ENCODE assay signal across 8 cellular contexts in genomic region chr7:5523052-5523711, GRCh38. TPM values are rescaled to one million over a fixed set of nuclear protein-coding genes. Genes with fewer than 3 reads are reported as not detected.
DNase-seq lines count a peak whose midpoint lies in the region; ATAC-seq and TF ChIP-seq lines count a peak whose summit lies in the region.

No MANE protein-coding gene starts in this region.

- H2BK12ac ChIP-seq in H9 (ENCODE audit: insufficient read length, low read depth, low read length) = no peak overlapping the region

- no peak overlapping the region for H2AK5ac ChIP-seq in H9 (ENCODE audit: insufficient read length, low read length)

- H2AFZ ChIP-seq in H9 (ENCODE audit: low read length) = no peak overlapping the region

- H2BK5ac ChIP-seq in H9 (ENCODE audit: insufficient read length, low read length) = no peak overlapping the region

- H3K4me3 ChIP-seq in BLaER1 treated with 17β-estradiol and CSF1 and Interleukin-3, amounts not matched to agents 10 nM and 100 nM = no peak overlapping the region
- H3K4me3 ChIP-seq in tibial nerve = no peak overlapping the region

- DNase-seq in H9 = peak; percentile 76
- DNase-seq in activated T-cell treated with anti-CD3 and anti-CD28 coated beads, Interleukin-2, amount 50 U/mL, for 48 hours = peak; percentile 53 to 59
- DNase-seq in kidney tubule cell (ENCODE audit: low spot score) = peak; percentile 65
- DNase-seq in epidermal melanocyte (ENCODE audit: insufficient read length, low spot score) = no peak
- no peak for DNase-seq in tibial nerve (ENCODE audit: low spot score in 2 of 2)
- no peak for DNase-seq in omental fat pad (ENCODE audit: low spot score)

- H4K20me1 ChIP-seq in BLaER1 treated with 17β-estradiol and CSF1 and Interleukin-3, amounts not matched to agents 10 nM and 100 nM = peaks cover 43 to 63% (median 55%) of the 10 kb centered on the region in 11 experiments
- peaks cover 2% of the 10 kb centered on the region for H4K20me1 ChIP-seq in H9 (ENCODE audit: control insufficient read depth, insufficient read depth, insufficient read length)

- no peak for TF ChIP-seq POLR2A in tibial nerve (IDR thresholded peaks at IDR 0.05)

- no peak overlapping the region for H3K56ac ChIP-seq in H9 (ENCODE audit: insufficient read length, low read depth, low read length)

- no peak overlapping the region for H3T11ph ChIP-seq in H9 (ENCODE audit: low read length)

- no peak overlapping the region for H3K18ac ChIP-seq in H9 (ENCODE audit: insufficient read length, low read depth, low read length)

- no peak overlapping the region for H2BK15ac ChIP-seq in H9 (ENCODE audit: low read depth, low read length)

- peaks cover 39 to 57% (median 49%) of the 10 kb centered on the region in 3 experiments for H3K36me3 Mint-ChIP-seq in H9 (ENCODE audit: insufficient read depth in 1 of 3, low read depth in 3 of 3)

- no peak overlapping the region for H4K91ac ChIP-seq in H9 (ENCODE audit: insufficient read length, low read depth, low read length)

- peaks cover 0 to 3% of the 10 kb centered on the region in 2 experiments; a peak in 2 of 5 replicates for H3K9me3 Mint-ChIP-seq in H9

- peaks cover 26 to 46% (median 33%) of the 10 kb centered on the region in 11 experiments for H3K36me3 ChIP-seq in BLaER1 treated with 17β-estradiol and CSF1 and Interleukin-3, amounts not matched to agents 10 nM and 100 nM
- peaks cover 7 to 46% (median 17%) of the 10 kb centered on the region in 3 donors for H3K36me3 ChIP-seq in tibial nerve

- H3K4me1 Mint-ChIP-seq in H9 = peaks cover 11 to 17% of the 10 kb centered on the region in 2 experiments

- peak overlapping the region in 2 of 3 experiments; percentile 33 to 75; a peak in 2 of 7 replicates for H3K27ac Mint-ChIP-seq in H9

- H3K4me3 Mint-ChIP-seq in H9 = no peak overlapping the region; a peak in 1 of 5 replicates

- H3K27me3 ChIP-seq in BLaER1 treated with 17β-estradiol and CSF1 and Interleukin-3, amounts not matched to agents 10 nM and 100 nM = no peaks in the 10 kb centered on the region
- no peaks in the 10 kb centered on the region for H3K27me3 ChIP-seq in H9 (ENCODE audit: insufficient read depth, low read length)
- H3K27me3 ChIP-seq in tibial nerve = no peaks in the 10 kb centered on the region

- H3K9me3 ChIP-seq in BLaER1 treated with 17β-estradiol and CSF1 and Interleukin-3, amounts not matched to agents 10 nM and 100 nM (replicated peaks in 1 of 11) = peaks cover 0 to 3% (median 0%) of the 10 kb centered on the region in 11 experiments; a peak in 2 of 22 replicates
- H3K9me3 ChIP-seq in H9 (ENCODE audit: control insufficient read depth, low read depth, low read length) = no peaks in the 10 kb centered on the region
- H3K9me3 ChIP-seq in tibial nerve = no peaks in the 10 kb centered on the region

- no peak overlapping the region for H3K4ac ChIP-seq in H9 (ENCODE audit: low read depth, low read length)

- TF ChIP-seq CTCF in H9 (conservative IDR thresholded peaks at IDR 0.05) = no peak
- TF ChIP-seq CTCF in tibial nerve (IDR thresholded peaks at IDR 0.05) = no peak
- no peak for TF ChIP-seq CTCF in omental fat pad (IDR thresholded peaks at IDR 0.05)

- ATAC-seq in HG03565 (IDR thresholded peaks at IDR 0.05; ENCODE audit: unreplicated experiment) (no peak), omental fat pad (ENCODE audit: low FRiP score) (no peak)

- no peak overlapping the region for H2BK120ac ChIP-seq in H9 (ENCODE audit: low read depth, low read length, poor library complexity, severe bottlenecking)

- whole genome bisulfite sequencing in H9 (ENCODE audit: extremely low coverage, insufficient read length, low lambda C conversion rate) = no CpG with 5 or more reads among the region's 10 CpGs
- WGBS in tibial nerve, 2 donors = 71 to 74% methylated on average over 10 of the region's 10 CpGs

- peak overlapping the region in 3 of 11 experiments; percentile 3 to 27 (median 15); a peak in 3 of 22 replicates for H3K27ac ChIP-seq in BLaER1 treated with 17β-estradiol and CSF1 and Interleukin-3, amounts not matched to agents 10 nM and 100 nM
- no peak overlapping the region for H3K27ac ChIP-seq in H9 (ENCODE audit: insufficient read length, low read depth, low read length)
- no peak overlapping the region for H3K27ac ChIP-seq in tibial nerve

- H4K5ac ChIP-seq in H9 (ENCODE audit: insufficient read length, low read depth, low read length) = no peak overlapping the region

- TF ChIP-seq EP300 in tibial nerve (IDR thresholded peaks at IDR 0.05) = no peak

- peaks cover 0 to 54% (median 41%) of the 10 kb centered on the region in 10 experiments; a peak in 17 of 20 replicates for H3K4me1 ChIP-seq in BLaER1 treated with 17β-estradiol and CSF1 and Interleukin-3, amounts not matched to agents 10 nM and 100 nM
- H3K4me1 ChIP-seq in H9 (ENCODE audit: insufficient read depth, low read length) (no peaks in the 10 kb centered on the region), tibial nerve (peaks cover 4 to 23% (median 14%) of the 10 kb centered on the region in 4 donors)

- H3K79me2 ChIP-seq in H9 (ENCODE audit: insufficient read depth, low read length) = no peaks in the 10 kb centered on the region; the same call in 1 of the 2 replicates

- H3K27me3 Mint-ChIP-seq in H9 (ENCODE audit: low read depth) = peaks cover 56% of the 10 kb centered on the region

- H3K4me2 ChIP-seq in BLaER1 treated with 17β-estradiol and CSF1 and Interleukin-3, amounts not matched to agents 10 nM and 100 nM = peak overlapping the region in 9 of 11 experiments; percentile 11 to 60 (median 30); a peak in 16 of 22 replicates
- no peak overlapping the region for H3K4me2 ChIP-seq in H9 (ENCODE audit: insufficient read depth, insufficient read length, low read length)

- no peaks in the 10 kb centered on the region for H3K23me2 ChIP-seq in H9 (ENCODE audit: insufficient read length, low read depth, low read length, poor library complexity, severe bottlenecking)

- H3K79me1 ChIP-seq in H9 (ENCODE audit: insufficient read depth, low read depth, low read length, poor library complexity, severe bottlenecking) = no peaks in the 10 kb centered on the region

- no peak overlapping the region for H3K23ac ChIP-seq in H9 (ENCODE audit: insufficient read length, low read depth, low read length)

- no peak overlapping the region for H4K8ac ChIP-seq in H9 (replicated peaks; ENCODE audit: insufficient read length, low read depth, low read length)

- H3K14ac ChIP-seq in H9 (ENCODE audit: insufficient read depth, low read length) = no peak overlapping the region

- no peak overlapping the region for H2BK20ac ChIP-seq in H9 (ENCODE audit: low read depth, low read length, poor library complexity, severe bottlenecking)

- H3K9ac ChIP-seq in BLaER1 treated with 17β-estradiol and CSF1 and Interleukin-3, amounts not matched to agents 10 nM and 100 nM = no peak overlapping the region; a peak in 1 of 22 replicates
- H3K9ac ChIP-seq in H9 (ENCODE audit: extremely low read depth, insufficient read length, low read length) = no peak overlapping the region

RNA-seq across cellular contexts. Expression of gene ACTB, which starts 7.2 kb away (rescaled TPM):
- 5,597 and 5,803 TPM in 2 replicates for total RNA-seq in H9 (2021)
- 1,000 to 10,000 TPM; 2,341 to 3,557 (median 2,894) TPM for total RNA-seq in tibial nerve
- total RNA-seq in omental fat pad = 1,000 to 10,000 TPM; 1,920 to 3,510 (median 2,778) TPM

RNA-seq across cellular contexts. Expression of gene FBXL18, which starts 9.6 kb away (rescaled TPM):
- total RNA-seq in H9 (2021) = 22.2 and 22.6 TPM in 2 replicates
- total RNA-seq in tibial nerve = 10 to 100 TPM in 1 of 4 donors, 1 to 10 TPM in 3; 7.0 to 10.5 (median 8.2) TPM
- 1 to 10 TPM; 5.4 to 7.3 (median 6.0) TPM for total RNA-seq in omental fat pad

Comparison
In these comparisons a context has a peak if more than half of its experiments do, and no peak if none do; other contexts are left out.
1. DNase-seq: peak in H9 (single experiment), activated T-cell treated with anti-CD3 and anti-CD28 coated beads, Interleukin-2, amount 50 U/mL, for 48 hours (2 of 2) and kidney tubule cell (single experiment); none in epidermal melanocyte (single experiment), tibial nerve (0 of 2) and omental fat pad (single experiment).